ENCODE assay signal across 18 cellular contexts in genomic region chr6:1993049-1993448, GRCh38.
DNase-seq lines count a peak whose midpoint lies in the region; TF ChIP-seq lines count a peak whose summit lies in the region.
"Had no signal": no experiment of that assay in that cellular context is flagged by ENCODE, and none has a peak within 500 bp of the region (broad histone marks: within the 10 kb centered on the region; RNA-seq: fewer than 3 reads in every experiment).

No MANE protein-coding gene starts in this region.

- no peaks in the 10 kb centered on the region for H3F3A ChIP-seq in smooth muscle cell (ENCODE audit: low read depth)

- no peak overlapping the region for H2AFZ ChIP-seq in smooth muscle cell (ENCODE audit: low read depth)

- H3K4me2 ChIP-seq in smooth muscle cell = peak overlapping the region; percentile 53

- H3K4me3 ChIP-seq in epithelial cell of esophagus (ENCODE audit: low read length) = no peak overlapping the region
- no peak overlapping the region for H3K4me3 ChIP-seq in smooth muscle cell
- H3K4me3 ChIP-seq: dorsolateral prefrontal cortex, HAP-1, tibial nerve had no signal

- H4K20me1 ChIP-seq in smooth muscle cell (ENCODE audit: low read depth) = no peaks in the 10 kb centered on the region

- H3K27me3 ChIP-seq in smooth muscle cell (ENCODE audit: low read depth) = no peaks in the 10 kb centered on the region
- H3K27me3 ChIP-seq: dorsolateral prefrontal cortex, tibial nerve had no signal

- H3K27ac ChIP-seq in smooth muscle cell (ENCODE audit: low read depth) = peak overlapping the region; percentile 53
- H3K27ac ChIP-seq: dorsolateral prefrontal cortex, tibial nerve had no signal

- H3K9ac ChIP-seq in smooth muscle cell (ENCODE audit: low read depth) = no peak overlapping the region

- no peaks in the 10 kb centered on the region for H3K4me1 ChIP-seq in smooth muscle cell (ENCODE audit: low read depth)
- H3K4me1 ChIP-seq: HAP-1, tibial nerve had no signal

- H3K9me3 ChIP-seq in smooth muscle cell (replicated peaks; ENCODE audit: low read depth) = no peaks in the 10 kb centered on the region
- H3K9me3 ChIP-seq: HAP-1, tibial nerve had no signal

- 49% methylated on average over 5 of the region's 5 CpGs for WGBS in smooth muscle cell (ENCODE audit: low lambda C conversion rate)

- no peaks in the 10 kb centered on the region for H3K36me3 ChIP-seq in smooth muscle cell (ENCODE audit: low read depth)
- H3K36me3 ChIP-seq: HAP-1, tibial nerve had no signal

- DNase-seq in HCEC 1CT (peak; percentile 27), RPMI7951 (ENCODE audit: low read depth) (peak; percentile 32), epithelial cell of esophagus (ENCODE audit: low read depth) (peak; percentile 66), smooth muscle cell (lab: John Stamatoyannopoulos, UW; ENCODE audit: unreplicated experiment) (no peak), amygdala (lab: John Stamatoyannopoulos, UW) (no peak)
- no peak for DNase-seq in stimulated activated CD4-positive, alpha-beta T cell treated with anti-CD3 and anti-CD28 coated beads, Interleukin-1b, Interleukin-23, amount 100 ng/mL, for 48 hours
- DNase-seq in activated CD4-positive, alpha-beta T cell treated with anti-CD3 and anti-CD28 coated beads for 48 hours = no peak
- DNase-seq: activated CD4-positive, alpha-beta T cell treated with anti-CD3 and anti-CD28 coated beads, Interleukin-2, amount 50 U/mL, for 1 hour; caudate nucleus; dorsolateral prefrontal cortex; MM.1S; NCI-H1436; NCI-H2171; NCI-H526 treated with DMSO at 0.1 percent for 48 hours; stimulated activated naive CD4-positive, alpha-beta T cell; T-cell had no signal

- H3K79me2 ChIP-seq in smooth muscle cell (ENCODE audit: low read depth) = no peaks in the 10 kb centered on the region

- TF ChIP-seq CTCF in epithelial cell of esophagus (IDR thresholded peaks at IDR 0.05; ENCODE audit: insufficient read depth, low read depth, low read length, missing control alignments) (no peak), smooth muscle cell (IDR thresholded peaks at IDR 0.05; ENCODE audit: borderline replicate concordance, insufficient read depth, poor library complexity, severe bottlenecking) (no peak)

Comparison
In these comparisons a context has a peak if more than half of its experiments do, and no peak if none do; other contexts are left out.
1. DNase-seq: peak in HCEC 1CT (single experiment), RPMI7951 (single experiment) and epithelial cell of esophagus (single experiment); none in smooth muscle cell (single experiment), amygdala (0 of 56), stimulated activated CD4-positive, alpha-beta T cell treated with anti-CD3 and anti-CD28 coated beads, Interleukin-1b, Interleukin-23, amount 100 ng/mL, for 48 hours (single experiment) and activated CD4-positive, alpha-beta T cell treated with anti-CD3 and anti-CD28 coated beads for 48 hours (single experiment).